Comparison of ENCODE assay signal across 1 cellular context in the genomic region with DNA sequence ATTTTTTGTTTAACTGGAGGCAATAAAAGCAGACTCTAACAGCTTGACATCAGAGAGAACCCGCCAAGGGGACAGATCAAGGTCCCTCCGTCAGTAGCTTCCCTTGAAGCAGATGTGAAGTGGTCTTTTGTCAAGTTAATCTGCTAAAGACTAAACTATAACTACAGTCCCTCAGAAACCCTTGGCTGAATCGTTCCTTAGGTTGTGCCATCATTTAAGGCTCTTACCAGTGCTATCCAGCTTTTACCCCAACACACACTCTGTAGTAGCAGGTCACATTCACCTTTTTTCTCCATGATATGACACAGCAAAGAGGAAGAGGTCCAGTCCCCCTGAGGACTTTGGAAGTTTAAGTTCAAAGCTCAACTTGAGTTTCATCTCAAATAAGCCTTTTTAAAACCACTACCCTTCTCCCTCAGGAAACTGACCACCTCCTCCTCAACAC.
TF ChIP-seq lines count a peak whose summit lies in the region.

No MANE protein-coding gene starts in this region.

TF ChIP-seq in HepG2, 621 proteins besides CTCF, POLR2A, EP300 and RAD21 (continued from another document and continues in another):
- TF ChIP-seq, protein P1, sequence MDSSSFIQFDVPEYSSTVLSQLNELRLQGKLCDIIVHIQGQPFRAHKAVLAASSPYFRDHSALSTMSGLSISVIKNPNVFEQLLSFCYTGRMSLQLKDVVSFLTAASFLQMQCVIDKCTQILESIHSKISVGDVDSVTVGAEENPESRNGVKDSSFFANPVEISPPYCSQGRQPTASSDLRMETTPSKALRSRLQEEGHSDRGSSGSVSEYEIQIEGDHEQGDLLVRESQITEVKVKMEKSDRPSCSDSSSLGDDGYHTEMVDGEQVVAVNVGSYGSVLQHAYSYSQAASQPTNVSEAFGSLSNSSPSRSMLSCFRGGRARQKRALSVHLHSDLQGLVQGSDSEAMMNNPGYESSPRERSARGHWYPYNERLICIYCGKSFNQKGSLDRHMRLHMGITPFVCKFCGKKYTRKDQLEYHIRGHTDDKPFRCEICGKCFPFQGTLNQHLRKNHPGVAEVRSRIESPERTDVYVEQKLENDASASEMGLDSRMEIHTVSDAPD (CRISPR knock-in tag; IDR thresholded peaks at IDR 0.05), result 0 out of 2 replicates have a peak, but pooled peaks have one; percentile 17
- TF ChIP-seq ARID2 (CRISPR knock-in tag; IDR thresholded peaks at IDR 0.05; ENCODE audit: borderline replicate concordance), result no peak
- no peak for TF ChIP-seq ZFP62 (CRISPR knock-in tag; IDR thresholded peaks at IDR 0.05)
- no peak for TF ChIP-seq ZNF614 (CRISPR knock-in tag; IDR thresholded peaks at IDR 0.05; ENCODE audit: borderline replicate concordance)
- TF ChIP-seq PAX8 (CRISPR knock-in tag; IDR thresholded peaks at IDR 0.05; ENCODE audit: borderline replicate concordance), result no peak
- no peak for TF ChIP-seq PCBP2 (optimal IDR thresholded peaks at IDR 0.05; ENCODE audit: low read depth, low read length, poor library complexity, severe bottlenecking)
- TF ChIP-seq ZNF572 (CRISPR knock-in tag; IDR thresholded peaks at IDR 0.05), result no peak
- TF ChIP-seq, protein P2, sequence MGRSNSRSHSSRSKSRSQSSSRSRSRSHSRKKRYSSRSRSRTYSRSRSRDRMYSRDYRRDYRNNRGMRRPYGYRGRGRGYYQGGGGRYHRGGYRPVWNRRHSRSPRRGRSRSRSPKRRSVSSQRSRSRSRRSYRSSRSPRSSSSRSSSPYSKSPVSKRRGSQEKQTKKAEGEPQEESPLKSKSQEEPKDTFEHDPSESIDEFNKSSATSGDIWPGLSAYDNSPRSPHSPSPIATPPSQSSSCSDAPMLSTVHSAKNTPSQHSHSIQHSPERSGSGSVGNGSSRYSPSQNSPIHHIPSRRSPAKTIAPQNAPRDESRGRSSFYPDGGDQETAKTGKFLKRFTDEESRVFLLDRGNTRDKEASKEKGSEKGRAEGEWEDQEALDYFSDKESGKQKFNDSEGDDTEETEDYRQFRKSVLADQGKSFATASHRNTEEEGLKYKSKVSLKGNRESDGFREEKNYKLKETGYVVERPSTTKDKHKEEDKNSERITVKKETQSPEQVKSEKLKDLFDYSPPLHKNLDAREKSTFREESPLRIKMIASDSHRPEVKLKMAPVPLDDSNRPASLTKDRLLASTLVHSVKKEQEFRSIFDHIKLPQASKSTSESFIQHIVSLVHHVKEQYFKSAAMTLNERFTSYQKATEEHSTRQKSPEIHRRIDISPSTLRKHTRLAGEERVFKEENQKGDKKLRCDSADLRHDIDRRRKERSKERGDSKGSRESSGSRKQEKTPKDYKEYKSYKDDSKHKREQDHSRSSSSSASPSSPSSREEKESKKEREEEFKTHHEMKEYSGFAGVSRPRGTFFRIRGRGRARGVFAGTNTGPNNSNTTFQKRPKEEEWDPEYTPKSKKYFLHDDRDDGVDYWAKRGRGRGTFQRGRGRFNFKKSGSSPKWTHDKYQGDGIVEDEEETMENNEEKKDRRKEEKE (IDR thresholded peaks at IDR 0.05), result no peak
- TF ChIP-seq, protein P3, sequence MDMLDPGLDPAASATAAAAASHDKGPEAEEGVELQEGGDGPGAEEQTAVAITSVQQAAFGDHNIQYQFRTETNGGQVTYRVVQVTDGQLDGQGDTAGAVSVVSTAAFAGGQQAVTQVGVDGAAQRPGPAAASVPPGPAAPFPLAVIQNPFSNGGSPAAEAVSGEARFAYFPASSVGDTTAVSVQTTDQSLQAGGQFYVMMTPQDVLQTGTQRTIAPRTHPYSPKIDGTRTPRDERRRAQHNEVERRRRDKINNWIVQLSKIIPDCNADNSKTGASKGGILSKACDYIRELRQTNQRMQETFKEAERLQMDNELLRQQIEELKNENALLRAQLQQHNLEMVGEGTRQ (IDR thresholded peaks at IDR 0.05; ENCODE audit: low read depth, low read length), result no peak
- TF ChIP-seq, protein P3 (CRISPR knock-in tag; IDR thresholded peaks at IDR 0.05; ENCODE audit: borderline replicate concordance), result no peak
- TF ChIP-seq RFXAP (CRISPR knock-in tag; IDR thresholded peaks at IDR 0.05; ENCODE audit: borderline replicate concordance), result no peak
- TF ChIP-seq NFKB2 (CRISPR knock-in tag; IDR thresholded peaks at IDR 0.05; ENCODE audit: borderline replicate concordance), result no peak
- TF ChIP-seq, protein P4, sequence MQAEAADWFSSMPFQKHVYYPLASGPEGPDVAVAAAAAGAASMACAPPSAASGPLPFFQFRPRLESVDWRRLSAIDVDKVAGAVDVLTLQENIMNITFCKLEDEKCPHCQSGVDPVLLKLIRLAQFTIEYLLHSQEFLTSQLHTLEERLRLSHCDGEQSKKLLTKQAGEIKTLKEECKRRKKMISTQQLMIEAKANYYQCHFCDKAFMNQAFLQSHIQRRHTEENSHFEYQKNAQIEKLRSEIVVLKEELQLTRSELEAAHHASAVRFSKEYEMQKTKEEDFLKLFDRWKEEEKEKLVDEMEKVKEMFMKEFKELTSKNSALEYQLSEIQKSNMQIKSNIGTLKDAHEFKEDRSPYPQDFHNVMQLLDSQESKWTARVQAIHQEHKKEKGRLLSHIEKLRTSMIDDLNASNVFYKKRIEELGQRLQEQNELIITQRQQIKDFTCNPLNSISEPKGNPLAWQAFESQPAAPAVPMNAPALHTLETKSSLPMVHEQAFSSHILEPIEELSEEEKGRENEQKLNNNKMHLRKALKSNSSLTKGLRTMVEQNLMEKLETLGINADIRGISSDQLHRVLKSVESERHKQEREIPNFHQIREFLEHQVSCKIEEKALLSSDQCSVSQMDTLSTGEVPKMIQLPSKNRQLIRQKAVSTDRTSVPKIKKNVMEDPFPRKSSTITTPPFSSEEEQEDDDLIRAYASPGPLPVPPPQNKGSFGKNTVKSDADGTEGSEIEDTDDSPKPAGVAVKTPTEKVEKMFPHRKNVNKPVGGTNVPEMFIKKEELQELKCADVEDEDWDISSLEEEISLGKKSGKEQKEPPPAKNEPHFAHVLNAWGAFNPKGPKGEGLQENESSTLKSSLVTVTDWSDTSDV (CRISPR knock-in tag; IDR thresholded peaks at IDR 0.05), result no peak
- no peak for TF ChIP-seq ZNF460 (CRISPR knock-in tag; IDR thresholded peaks at IDR 0.05; ENCODE audit: borderline replicate concordance)
- peak; percentile 59; the same call in 1 of the 2 replicates for TF ChIP-seq HNF4G (IDR thresholded peaks at IDR 0.05; ENCODE audit: borderline replicate concordance, low read depth, low read length)
- TF ChIP-seq HNF4G (CRISPR knock-in tag; IDR thresholded peaks at IDR 0.05; ENCODE audit: borderline replicate concordance, low read depth), result 0 out of 2 replicates have a peak, but pooled peaks have one; percentile 58
- TF ChIP-seq, protein P5, sequence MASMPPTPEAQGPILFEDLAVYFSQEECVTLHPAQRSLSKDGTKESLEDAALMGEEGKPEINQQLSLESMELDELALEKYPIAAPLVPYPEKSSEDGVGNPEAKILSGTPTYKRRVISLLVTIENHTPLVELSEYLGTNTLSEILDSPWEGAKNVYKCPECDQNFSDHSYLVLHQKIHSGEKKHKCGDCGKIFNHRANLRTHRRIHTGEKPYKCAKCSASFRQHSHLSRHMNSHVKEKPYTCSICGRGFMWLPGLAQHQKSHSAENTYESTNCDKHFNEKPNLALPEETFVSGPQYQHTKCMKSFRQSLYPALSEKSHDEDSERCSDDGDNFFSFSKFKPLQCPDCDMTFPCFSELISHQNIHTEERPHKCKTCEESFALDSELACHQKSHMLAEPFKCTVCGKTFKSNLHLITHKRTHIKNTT (CRISPR knock-in tag; IDR thresholded peaks at IDR 0.05), result no peak
- TF ChIP-seq MIER2 (CRISPR knock-in tag; IDR thresholded peaks at IDR 0.05), result no peak
- TF ChIP-seq HOXA9 (CRISPR knock-in tag; IDR thresholded peaks at IDR 0.05; ENCODE audit: borderline replicate concordance), result no peak
- TF ChIP-seq, protein P6, sequence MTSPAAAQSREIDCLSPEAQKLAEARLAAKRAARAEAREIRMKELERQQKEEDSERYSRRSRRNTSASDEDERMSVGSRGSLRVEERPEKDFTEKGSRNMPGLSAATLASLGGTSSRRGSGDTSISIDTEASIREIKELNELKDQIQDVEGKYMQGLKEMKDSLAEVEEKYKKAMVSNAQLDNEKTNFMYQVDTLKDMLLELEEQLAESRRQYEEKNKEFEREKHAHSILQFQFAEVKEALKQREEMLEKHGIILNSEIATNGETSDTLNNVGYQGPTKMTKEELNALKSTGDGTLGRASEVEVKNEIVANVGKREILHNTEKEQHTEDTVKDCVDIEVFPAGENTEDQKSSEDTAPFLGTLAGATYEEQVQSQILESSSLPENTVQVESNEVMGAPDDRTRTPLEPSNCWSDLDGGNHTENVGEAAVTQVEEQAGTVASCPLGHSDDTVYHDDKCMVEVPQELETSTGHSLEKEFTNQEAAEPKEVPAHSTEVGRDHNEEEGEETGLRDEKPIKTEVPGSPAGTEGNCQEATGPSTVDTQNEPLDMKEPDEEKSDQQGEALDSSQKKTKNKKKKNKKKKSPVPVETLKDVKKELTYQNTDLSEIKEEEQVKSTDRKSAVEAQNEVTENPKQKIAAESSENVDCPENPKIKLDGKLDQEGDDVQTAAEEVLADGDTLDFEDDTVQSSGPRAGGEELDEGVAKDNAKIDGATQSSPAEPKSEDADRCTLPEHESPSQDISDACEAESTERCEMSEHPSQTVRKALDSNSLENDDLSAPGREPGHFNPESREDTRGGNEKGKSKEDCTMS (CRISPR knock-in tag; conservative IDR thresholded peaks at IDR 0.05), result no peak
- no peak for TF ChIP-seq ZNF780A (CRISPR knock-in tag; IDR thresholded peaks at IDR 0.05)
- TF ChIP-seq SOX6 (IDR thresholded peaks at IDR 0.05), result no peak
- peak; percentile 78 for TF ChIP-seq SOX6 (CRISPR knock-in tag; IDR thresholded peaks at IDR 0.05)
- no peak for TF ChIP-seq TBX2 (CRISPR knock-in tag; IDR thresholded peaks at IDR 0.05; ENCODE audit: borderline replicate concordance)
- TF ChIP-seq ZNF143 (CRISPR knock-in tag; IDR thresholded peaks at IDR 0.05), result no peak
- no peak for TF ChIP-seq FOXP1 (IDR thresholded peaks at IDR 0.05)
- TF ChIP-seq FOXP1 (CRISPR knock-in tag; IDR thresholded peaks at IDR 0.05), result peak; percentile 3; the same call in 1 of the 2 replicates
- TF ChIP-seq NBN (conservative IDR thresholded peaks at IDR 0.05), result no peak
- TF ChIP-seq ZNF367 (CRISPR knock-in tag; IDR thresholded peaks at IDR 0.05; ENCODE audit: borderline replicate concordance), result no peak
- TF ChIP-seq, protein P7, sequence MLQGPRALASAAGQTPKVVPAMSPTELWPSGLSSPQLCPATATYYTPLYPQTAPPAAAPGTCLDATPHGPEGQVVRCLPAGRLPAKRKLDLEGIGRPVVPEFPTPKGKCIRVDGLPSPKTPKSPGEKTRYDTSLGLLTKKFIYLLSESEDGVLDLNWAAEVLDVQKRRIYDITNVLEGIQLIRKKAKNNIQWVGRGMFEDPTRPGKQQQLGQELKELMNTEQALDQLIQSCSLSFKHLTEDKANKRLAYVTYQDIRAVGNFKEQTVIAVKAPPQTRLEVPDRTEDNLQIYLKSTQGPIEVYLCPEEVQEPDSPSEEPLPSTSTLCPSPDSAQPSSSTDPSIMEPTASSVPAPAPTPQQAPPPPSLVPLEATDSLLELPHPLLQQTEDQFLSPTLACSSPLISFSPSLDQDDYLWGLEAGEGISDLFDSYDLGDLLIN (CRISPR knock-in tag; IDR thresholded peaks at IDR 0.05; ENCODE audit: borderline replicate concordance), result no peak
- TF ChIP-seq, protein P8, sequence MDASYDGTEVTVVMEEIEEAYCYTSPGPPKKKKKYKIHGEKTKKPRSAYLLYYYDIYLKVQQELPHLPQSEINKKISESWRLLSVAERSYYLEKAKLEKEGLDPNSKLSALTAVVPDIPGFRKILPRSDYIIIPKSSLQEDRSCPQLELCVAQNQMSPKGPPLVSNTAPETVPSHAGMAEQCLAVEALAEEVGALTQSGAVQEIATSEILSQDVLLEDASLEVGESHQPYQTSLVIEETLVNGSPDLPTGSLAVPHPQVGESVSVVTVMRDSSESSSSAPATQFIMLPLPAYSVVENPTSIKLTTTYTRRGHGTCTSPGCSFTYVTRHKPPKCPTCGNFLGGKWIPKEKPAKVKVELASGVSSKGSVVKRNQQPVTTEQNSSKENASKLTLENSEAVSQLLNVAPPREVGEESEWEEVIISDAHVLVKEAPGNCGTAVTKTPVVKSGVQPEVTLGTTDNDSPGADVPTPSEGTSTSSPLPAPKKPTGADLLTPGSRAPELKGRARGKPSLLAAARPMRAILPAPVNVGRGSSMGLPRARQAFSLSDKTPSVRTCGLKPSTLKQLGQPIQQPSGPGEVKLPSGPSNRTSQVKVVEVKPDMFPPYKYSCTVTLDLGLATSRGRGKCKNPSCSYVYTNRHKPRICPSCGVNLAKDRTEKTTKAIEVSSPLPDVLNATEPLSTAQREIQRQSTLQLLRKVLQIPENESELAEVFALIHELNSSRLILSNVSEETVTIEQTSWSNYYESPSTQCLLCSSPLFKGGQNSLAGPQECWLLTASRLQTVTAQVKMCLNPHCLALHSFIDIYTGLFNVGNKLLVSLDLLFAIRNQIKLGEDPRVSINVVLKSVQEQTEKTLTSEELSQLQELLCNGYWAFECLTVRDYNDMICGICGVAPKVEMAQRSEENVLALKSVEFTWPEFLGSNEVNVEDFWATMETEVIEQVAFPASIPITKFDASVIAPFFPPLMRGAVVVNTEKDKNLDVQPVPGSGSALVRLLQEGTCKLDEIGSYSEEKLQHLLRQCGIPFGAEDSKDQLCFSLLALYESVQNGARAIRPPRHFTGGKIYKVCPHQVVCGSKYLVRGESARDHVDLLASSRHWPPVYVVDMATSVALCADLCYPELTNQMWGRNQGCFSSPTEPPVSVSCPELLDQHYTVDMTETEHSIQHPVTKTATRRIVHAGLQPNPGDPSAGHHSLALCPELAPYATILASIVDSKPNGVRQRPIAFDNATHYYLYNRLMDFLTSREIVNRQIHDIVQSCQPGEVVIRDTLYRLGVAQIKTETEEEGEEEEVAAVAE (CRISPR knock-in tag; IDR thresholded peaks at IDR 0.05; ENCODE audit: borderline replicate concordance), result 0 out of 2 replicates have a peak, but pooled peaks have one; percentile 59
- TF ChIP-seq, protein P9, sequence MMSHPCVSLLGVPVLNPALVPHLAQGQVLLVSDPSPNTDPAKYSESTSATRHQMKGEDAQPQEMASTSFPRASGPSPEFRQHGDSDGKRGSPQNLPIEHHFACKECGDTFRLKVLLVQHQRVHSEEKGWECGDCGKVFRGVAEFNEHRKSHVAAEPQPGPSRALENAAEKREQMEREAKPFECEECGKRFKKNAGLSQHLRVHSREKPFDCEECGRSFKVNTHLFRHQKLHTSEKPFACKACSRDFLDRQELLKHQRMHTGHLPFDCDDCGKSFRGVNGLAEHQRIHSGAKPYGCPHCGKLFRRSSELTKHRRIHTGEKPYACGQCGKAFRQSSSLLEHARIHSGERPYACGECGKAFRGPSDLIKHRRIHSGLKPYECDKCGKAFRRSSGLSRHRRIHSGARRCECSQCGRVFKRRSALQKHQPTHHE (CRISPR knock-in tag; IDR thresholded peaks at IDR 0.05; ENCODE audit: borderline replicate concordance), result no peak
- no peak for TF ChIP-seq ZSCAN22 (CRISPR knock-in tag; IDR thresholded peaks at IDR 0.05)
- TF ChIP-seq ZSCAN29 (CRISPR knock-in tag; conservative IDR thresholded peaks at IDR 0.05), result no peak
- TF ChIP-seq SP2 (CRISPR knock-in tag; IDR thresholded peaks at IDR 0.05), result no peak
- TF ChIP-seq ZNF446 (CRISPR knock-in tag; IDR thresholded peaks at IDR 0.05), result no peak
- TF ChIP-seq ZNF713 (CRISPR knock-in tag; IDR thresholded peaks at IDR 0.05), result no peak
- TF ChIP-seq MTF1 (CRISPR knock-in tag; IDR thresholded peaks at IDR 0.05), result no peak
- TF ChIP-seq ZNF33A (CRISPR knock-in tag; IDR thresholded peaks at IDR 0.05; ENCODE audit: borderline replicate concordance), result no peak
